15 cellular contexts compared by ENCODE assay signal in genomic region chr5:124634228-124634819, GRCh38.
DNase-seq lines count a peak whose midpoint lies in the region; ATAC-seq and TF ChIP-seq lines count a peak whose summit lies in the region.
"Had no signal": no experiment of that assay in that cellular context is flagged by ENCODE, and none has a peak within 500 bp of the region (broad histone marks: within the 10 kb centered on the region; RNA-seq: fewer than 3 reads in every experiment).

No MANE protein-coding gene starts in this region.

- H3K4me1 ChIP-seq in HUES48 (ENCODE audit: control insufficient read depth, insufficient read depth, low read length), result peaks cover 42% of the 10 kb centered on the region
- peaks cover 13% of the 10 kb centered on the region for H3K4me1 ChIP-seq in mesenchymal stem cell (ENCODE audit: control insufficient read depth, insufficient read depth, low read depth, low read length)

- no peak for TF ChIP-seq CTCF in astrocyte of the spinal cord (IDR thresholded peaks at IDR 0.05; ENCODE audit: low read depth, low read length)

- DNase-seq in AG20443 (ENCODE audit: low spot score), result peak; percentile 34
- DNase-seq in astrocyte of the spinal cord (ENCODE audit: low read depth, low spot score), result peak; percentile 40
- DNase-seq in mesenchymal stem cell, result peak; percentile 95
- no peak for DNase-seq in AML-193 (lab: John Stamatoyannopoulos, UW)
- no peak for DNase-seq in NCI-H226
- DNase-seq in NK-92 (lab: John Stamatoyannopoulos, UW; ENCODE audit: unreplicated experiment), result no peak
- DNase-seq: activated T-cell treated with anti-CD3 and anti-CD28 coated beads, Interleukin-2, amount 50 U/mL, for 1 hour; body of pancreas; C1 segment of cervical spinal cord; NCI-H187 treated with DMSO at 0.1 percent for 48 hours; RPMI8226 had no signal

- peak overlapping the region; percentile 66 for H2BK120ac ChIP-seq in mesenchymal stem cell (ENCODE audit: low read depth, low read length)

- no peak overlapping the region for H4K91ac ChIP-seq in mesenchymal stem cell (ENCODE audit: low read length)

- no peak overlapping the region for H2AK5ac ChIP-seq in mesenchymal stem cell (ENCODE audit: low read length, severe bottlenecking)

- no peak overlapping the region for H2BK5ac ChIP-seq in mesenchymal stem cell (ENCODE audit: low read depth, low read length, poor library complexity, severe bottlenecking)

- 0% methylated on average over 1 of the region's 1 CpG for WGBS in mesenchymal stem cell

- no peak overlapping the region for H2BK15ac ChIP-seq in mesenchymal stem cell (ENCODE audit: low read depth, poor library complexity, severe bottlenecking)

- peak overlapping the region; percentile 29 for H3K27ac ChIP-seq in HUES48 (ENCODE audit: low read depth, low read length)
- H3K27ac ChIP-seq in mesenchymal stem cell (ENCODE audit: low read length, poor library complexity, severe bottlenecking), result peak overlapping the region; percentile 30
- H3K27ac ChIP-seq: foreskin keratinocyte, suprapubic skin had no signal

- peak overlapping the region in 1 of 2 experiments; percentile 71 for H3K4ac ChIP-seq in mesenchymal stem cell (ENCODE audit: low read depth in 1 of 2, low read length in 2 of 2)

- in situ Hi-C loops in astrocyte of the spinal cord (cut with HindIII; ENCODE audit: low sequenced_read_pairs), result no loop called here

- no peak overlapping the region for H2AFZ ChIP-seq in mesenchymal stem cell (ENCODE audit: low read depth, low read length)

- peaks cover 24% of the 10 kb centered on the region for H3K36me3 ChIP-seq in HUES48 (ENCODE audit: control insufficient read depth, insufficient read depth, low read length)
- peaks cover 0 to 5% of the 10 kb centered on the region in 2 experiments for H3K36me3 ChIP-seq in mesenchymal stem cell (ENCODE audit: control insufficient read depth in 1 of 2, insufficient read depth in 2 of 2, low read depth in 1 of 2, low read length in 2 of 2)
- H3K36me3 ChIP-seq: suprapubic skin had no signal

- H3K9ac ChIP-seq in HUES48 (ENCODE audit: low read depth, low read length) (no peak overlapping the region), mesenchymal stem cell (ENCODE audit: low read length) (peak overlapping the region; percentile 30)

- H3K23ac ChIP-seq in mesenchymal stem cell (ENCODE audit: low read length in 2 of 2), result no peak overlapping the region

- ATAC-seq in HG03025 (IDR thresholded peaks at IDR 0.05; ENCODE audit: low FRiP score, unreplicated experiment), result no peak

- H3K4me3 ChIP-seq in HUES48 (ENCODE audit: low read depth, low read length), result no peak overlapping the region
- H3K4me3 ChIP-seq in astrocyte of the spinal cord (ENCODE audit: low read depth, low read length), result no peak overlapping the region
- H3K4me3 ChIP-seq in mesenchymal stem cell (ENCODE audit: insufficient read depth in 1 of 2, low read depth in 1 of 2, low read length in 2 of 2), result no peak overlapping the region
- H3K4me3 ChIP-seq: body of pancreas, suprapubic skin had no signal

- H3K18ac ChIP-seq in mesenchymal stem cell (ENCODE audit: low read depth in 1 of 2, low read length in 2 of 2), result peak overlapping the region in 1 of 2 experiments; percentile 61

- H3K4me2 ChIP-seq in mesenchymal stem cell (ENCODE audit: low read length, poor library complexity, severe bottlenecking), result no peak overlapping the region

- H3K27me3 ChIP-seq in HUES48 (ENCODE audit: control insufficient read depth, insufficient read depth, low read length) (no peaks in the 10 kb centered on the region), mesenchymal stem cell (ENCODE audit: control insufficient read depth in 1 of 2, insufficient read depth in 1 of 2, low read length in 2 of 2) (no peaks in the 10 kb centered on the region)
- H3K27me3 ChIP-seq: body of pancreas, foreskin keratinocyte, suprapubic skin had no signal

- peak overlapping the region in 1 of 2 experiments; percentile 38 for H2BK12ac ChIP-seq in mesenchymal stem cell (ENCODE audit: low read length in 2 of 2)

- peaks cover 6% of the 10 kb centered on the region for H3K79me1 ChIP-seq in mesenchymal stem cell (replicated peaks; ENCODE audit: low read length, poor library complexity, severe bottlenecking)

- no peak overlapping the region for H3K14ac ChIP-seq in mesenchymal stem cell (ENCODE audit: low read length in 2 of 2)

- H4K8ac ChIP-seq in mesenchymal stem cell (ENCODE audit: low read length), result no peak overlapping the region

- H3K9me3 ChIP-seq in HUES48 (ENCODE audit: control insufficient read depth, insufficient read depth, low read length) (no peaks in the 10 kb centered on the region), mesenchymal stem cell (ENCODE audit: control insufficient read depth, low read length) (no peaks in the 10 kb centered on the region)
- H3K9me3 ChIP-seq: body of pancreas, suprapubic skin had no signal

Comparison
In these comparisons a context has a peak if more than half of its experiments do, and no peak if none do; other contexts are left out.
1. DNase-seq: peak in AG20443 (single experiment), astrocyte of the spinal cord (single experiment) and mesenchymal stem cell (single experiment); none in AML-193 (0 of 2), NCI-H226 (single experiment) and NK-92 (single experiment).